ENCODE assay signal across 1 cellular context in genomic region chr19:10104665-10105221, GRCh38.
TF ChIP-seq lines count a peak whose summit lies in the region.

No MANE protein-coding gene starts in this region.

TF ChIP-seq in GM12878, 131 proteins besides CTCF, POLR2A, EP300 and RAD21 (continues in another document):
- peak; percentile 33; the same call in 1 of the 2 replicates for TF ChIP-seq NBN (IDR thresholded peaks at IDR 0.05)
- TF ChIP-seq MTA3 (IDR thresholded peaks at IDR 0.05; ENCODE audit: borderline replicate concordance, low read length) = no peak
- TF ChIP-seq RCOR1 (conservative IDR thresholded peaks at IDR 0.05; ENCODE audit: low read depth, low read length) = 0 out of 2 replicates have a peak, but pooled peaks have one; percentile 36
- no peak for TF ChIP-seq SUPT20H (IDR thresholded peaks at IDR 0.05; ENCODE audit: borderline replicate concordance, control insufficient read depth, low read depth, low read length)
- TF ChIP-seq ASH2L (IDR thresholded peaks at IDR 0.05; ENCODE audit: borderline replicate concordance, low read depth) = no peak
- TF ChIP-seq USF1 (IDR thresholded peaks at IDR 0.05; ENCODE audit: borderline replicate concordance, extremely low read length, insufficient read depth, low read depth, low read length) = no peak
- TF ChIP-seq ATF3 (IDR thresholded peaks at IDR 0.05; ENCODE audit: borderline replicate concordance, extremely low read depth, low read depth, low read length) = no peak
- no peak for TF ChIP-seq ZSCAN29 (IDR thresholded peaks at IDR 0.05)
- TF ChIP-seq CEBPB (IDR thresholded peaks at IDR 0.05; ENCODE audit: borderline replicate concordance in 1 of 2, low read depth in 2 of 2, low read length in 2 of 2) = no peak
- TF ChIP-seq TCF3 (IDR thresholded peaks at IDR 0.05; ENCODE audit: borderline replicate concordance, insufficient read depth, low read depth, low read length) = no peak
- peak; percentile 54 to 55; a peak in 3 of 4 replicates for TF ChIP-seq IKZF2 (IDR thresholded peaks at IDR 0.05)
- peak; percentile 97 for TF ChIP-seq RUNX3 (IDR thresholded peaks at IDR 0.05; ENCODE audit: low read length)
- no peak for TF ChIP-seq EZH2 (IDR thresholded peaks at IDR 0.05; ENCODE audit: borderline replicate concordance, control insufficient read depth, low read depth, low read length)
- TF ChIP-seq SMAD5 (IDR thresholded peaks at IDR 0.05; ENCODE audit: low read depth) = peak; percentile 49; the same call in 1 of the 2 replicates
- TF ChIP-seq ATF7 (IDR thresholded peaks at IDR 0.05; ENCODE audit: low read depth) = peak; percentile 92
- TF ChIP-seq NFYA (IDR thresholded peaks at IDR 0.05; ENCODE audit: borderline replicate concordance, low read depth, low read length) = no peak
- peak in 1 of 2 experiments; percentile 91; a peak in 2 of 4 replicates for TF ChIP-seq ETV6 (conservative IDR thresholded peaks at IDR 0.05 in 1 of 2, IDR thresholded peaks at IDR 0.05 in 1 of 2; ENCODE audit: borderline replicate concordance in 1 of 2, low read depth in 1 of 2)
- peak; percentile 64; the same call in 1 of the 2 replicates for TF ChIP-seq MYB (IDR thresholded peaks at IDR 0.05; ENCODE audit: borderline replicate concordance, low read depth, low read length)
- 0 out of 2 replicates have a peak, but pooled peaks have one; percentile 3 for TF ChIP-seq ZNF24 (IDR thresholded peaks at IDR 0.05)
- TF ChIP-seq USF2 (IDR thresholded peaks at IDR 0.05; ENCODE audit: borderline replicate concordance, low read depth, low read length) = no peak; the same call in 1 of the 2 replicates
- TF ChIP-seq MEF2A (IDR thresholded peaks at IDR 0.05; ENCODE audit: insufficient read depth, low read depth, low read length) = 0 out of 2 replicates have a peak, but pooled peaks have one; percentile 42
- TF ChIP-seq YBX1 (IDR thresholded peaks at IDR 0.05) = 0 out of 2 replicates have a peak, but pooled peaks have one; percentile 22
- peak; percentile 89; the same call in 1 of the 2 replicates for TF ChIP-seq PAX8 (IDR thresholded peaks at IDR 0.05)
- no peak for TF ChIP-seq NRF1 (conservative IDR thresholded peaks at IDR 0.05; ENCODE audit: low read depth, low read length)
- peak; percentile 45; the same call in 1 of the 2 replicates for TF ChIP-seq MAX (IDR thresholded peaks at IDR 0.05; ENCODE audit: low read depth, low read length)
- TF ChIP-seq ZBTB4 (CRISPR knock-in tag; IDR thresholded peaks at IDR 0.05) = 0 out of 2 replicates have a peak, but pooled peaks have one; percentile 5
- TF ChIP-seq ZNF207 (IDR thresholded peaks at IDR 0.05; ENCODE audit: borderline replicate concordance) = no peak
- TF ChIP-seq NFIC (IDR thresholded peaks at IDR 0.05; ENCODE audit: low read depth, low read length) = peak; percentile 75
- TF ChIP-seq RELA (IDR thresholded peaks at IDR 0.05; ENCODE audit: borderline replicate concordance, partially characterized antibody) = no peak
- peak; percentile 91 for TF ChIP-seq ELK1 (IDR thresholded peaks at IDR 0.05; ENCODE audit: low read depth, low read length)
- TF ChIP-seq RB1 (IDR thresholded peaks at IDR 0.05; ENCODE audit: borderline replicate concordance) = peak; percentile 16; the same call in 1 of the 2 replicates
- peak; percentile 89 for TF ChIP-seq SMAD1 (IDR thresholded peaks at IDR 0.05; ENCODE audit: low read depth, partially characterized antibody)
- TF ChIP-seq ZNF592 (IDR thresholded peaks at IDR 0.05) = no peak
- peak; percentile 49; the same call in 1 of the 2 replicates for TF ChIP-seq NR2C1 (IDR thresholded peaks at IDR 0.05)
- TF ChIP-seq CBX3 (IDR thresholded peaks at IDR 0.05; ENCODE audit: borderline replicate concordance, low read depth) = no peak
- TF ChIP-seq TARDBP (IDR thresholded peaks at IDR 0.05; ENCODE audit: borderline replicate concordance) = peak; percentile 40; the same call in 1 of the 2 replicates
- no peak; the same call in 1 of the 2 replicates for TF ChIP-seq ZNF384 (IDR thresholded peaks at IDR 0.05; ENCODE audit: borderline replicate concordance, low read depth, low read length)
- peak; percentile 81 for TF ChIP-seq EED (IDR thresholded peaks at IDR 0.05; ENCODE audit: low read depth)
- peak; percentile 98 for TF ChIP-seq ATF2 (IDR thresholded peaks at IDR 0.05; ENCODE audit: low read length)
- TF ChIP-seq REST (IDR thresholded peaks at IDR 0.05; ENCODE audit: low read depth, low read length) = 0 out of 2 replicates have a peak, but pooled peaks have one; percentile 35
- peak; percentile 86 to 89 for TF ChIP-seq BHLHE40 (IDR thresholded peaks at IDR 0.05; ENCODE audit: borderline replicate concordance in 1 of 2, low read depth in 2 of 2, low read length in 1 of 2)
- no peak for TF ChIP-seq SUZ12 (IDR thresholded peaks at IDR 0.05; ENCODE audit: unreplicated experiment)
- peak; percentile 83 for TF ChIP-seq CBFB (IDR thresholded peaks at IDR 0.05; ENCODE audit: low read depth)
- TF ChIP-seq ZNF217 (IDR thresholded peaks at IDR 0.05) = no peak
- peak; percentile 27; the same call in 1 of the 2 replicates for TF ChIP-seq SMC3 (IDR thresholded peaks at IDR 0.05; ENCODE audit: borderline replicate concordance, low read length)
- peak; percentile 62 to 89 for TF ChIP-seq SRF (IDR thresholded peaks at IDR 0.05; ENCODE audit: low read depth in 2 of 2, low read length in 2 of 2)
- TF ChIP-seq ZNF622 (IDR thresholded peaks at IDR 0.05) = no peak
